3 cellular contexts compared by ENCODE assay signal in the genomic region with DNA sequence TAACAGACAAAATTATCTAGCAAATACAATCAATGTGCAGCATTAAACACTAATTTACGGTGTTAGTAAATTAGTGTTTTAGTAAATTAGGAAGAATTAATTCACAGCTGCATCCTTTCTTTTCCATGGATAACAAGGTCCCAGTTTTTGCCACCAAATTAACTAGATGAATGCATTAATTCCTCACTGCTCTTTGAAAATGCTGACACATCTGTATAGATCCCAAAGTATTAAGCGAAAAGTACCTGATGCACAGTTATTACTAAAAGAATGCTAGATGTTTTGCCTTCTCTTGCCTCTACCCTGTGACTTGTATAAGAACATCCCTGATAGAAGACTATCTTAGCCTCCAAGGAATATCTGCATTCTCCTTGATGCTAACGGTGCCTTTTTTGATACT.
TF ChIP-seq lines count a peak whose summit lies in the region.

No MANE protein-coding gene starts in this region.

TF ChIP-seq in HepG2, 621 proteins besides CTCF, POLR2A, EP300 and RAD21:
- TF ChIP-seq MAFF (IDR thresholded peaks at IDR 0.05; ENCODE audit: low read depth, low read length) (peak; percentile 63; the same call in 1 of the 2 replicates), ZFX (CRISPR knock-in tag; IDR thresholded peaks at IDR 0.05; ENCODE audit: low read depth) (no peak), SOX6 (IDR thresholded peaks at IDR 0.05) (no peak), SOX6 (CRISPR knock-in tag; IDR thresholded peaks at IDR 0.05) (no peak), GATAD2A (CRISPR knock-in tag; IDR thresholded peaks at IDR 0.05) (no peak), MAFK (conservative IDR thresholded peaks at IDR 0.05 in 1 of 2, IDR thresholded peaks at IDR 0.05 in 1 of 2; ENCODE audit: low read length in 2 of 2) (peak; percentile 46 to 75; a peak in 3 of 4 replicates)
TF ChIP-seq in HepG2: peak in this region for 2.

TF ChIP-seq in A549, 52 proteins besides CTCF, POLR2A, EP300 and RAD21:
- TF ChIP-seq RFX5 (IDR thresholded peaks at IDR 0.05) (no peak), MAFK (IDR thresholded peaks at IDR 0.05; ENCODE audit: partially characterized antibody) (peak; percentile 38)
TF ChIP-seq in A549: peak in this region for 1.

TF ChIP-seq in IMR-90, 13 proteins besides CTCF, POLR2A, EP300 and RAD21:
- TF ChIP-seq MAFK (IDR thresholded peaks at IDR 0.05; ENCODE audit: low read depth, low read length): peak; percentile 31; the same call in 1 of the 2 replicates
- TF ChIP-seq NFE2L2 (IDR thresholded peaks at IDR 0.05; ENCODE audit: low read depth, low read length): no peak
